ENCODE assay signal across 18 cellular contexts in the genomic region with DNA sequence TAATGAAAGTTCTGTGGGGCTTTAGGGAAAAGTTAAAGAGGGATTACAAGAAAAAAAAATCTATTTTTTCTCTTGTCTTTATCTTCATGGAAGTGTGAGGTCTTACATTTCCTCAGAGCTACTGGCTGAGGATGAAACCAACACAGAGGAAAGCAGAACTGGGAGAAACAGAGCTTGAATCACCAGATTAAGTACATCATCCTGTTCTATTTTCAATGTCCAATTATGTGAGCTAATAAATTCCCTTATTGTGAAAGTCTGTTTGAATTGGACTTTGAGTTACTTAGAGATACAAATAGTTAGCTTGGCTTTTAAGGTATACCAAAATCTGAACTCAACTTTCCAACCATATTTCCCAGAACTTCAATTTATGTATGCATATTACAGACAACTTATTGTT.
"Had no signal": no experiment of that assay in that cellular context is flagged by ENCODE, and none has a peak within 500 bp of the region (broad histone marks: within the 10 kb centered on the region; RNA-seq: fewer than 3 reads in every experiment).

No MANE protein-coding gene starts in this region.

- H3K36me3 ChIP-seq: right atrium auricular region had no signal

- H3K4me3 ChIP-seq: pancreas, psoas muscle, right atrium auricular region, tibial nerve had no signal

- H3K4me1 ChIP-seq: pancreas, tibial nerve had no signal

- H3K27me3 ChIP-seq: neutrophil, pancreas, right atrium auricular region, tibial nerve had no signal

- FAIRE-seq: endometrium, pancreas had no signal

- ATAC-seq: activated T-cell treated with anti-CD3 and anti-CD28 coated beads, Interleukin-2, amount 50 U/mL, for 4 hours; pancreas; psoas muscle; WTC11 had no signal

- H3K9me3 ChIP-seq: neutrophil, pancreas had no signal

- H3K27ac ChIP-seq: neutrophil, pancreas, psoas muscle, right atrium auricular region, tibial nerve had no signal

- DNase-seq: activated CD8-positive, alpha-beta memory T cell treated with anti-CD3 and anti-CD28 coated beads for 24 hours; activated CD8-positive, alpha-beta memory T cell treated with anti-CD3 and anti-CD28 coated beads, Interleukin-2, amount 50 U/mL, for 4 hours; activated naive CD4-positive, alpha-beta T cell treated with Interleukin-2 at 50 U/mL for 16 hours; activated naive CD8-positive, alpha-beta T cell treated with anti-CD3 and anti-CD28 coated beads for 36 hours; activated T-cell treated with anti-CD3 and anti-CD28 coated beads, Interleukin-2, amount 50 U/mL, for 4 hours; amygdala; effector CD4-positive, alpha-beta T cell; erythroblast; foreskin melanocyte; pancreas; psoas muscle; stimulated activated CD4-positive, alpha-beta T cell treated with anti-CD3 and anti-CD28 coated beads, Interleukin-12 subunit alpha, Interleukin-12 subunit beta, amount 100 ng/mL, for 4 hours; stimulated activated CD4-positive, alpha-beta T cell treated with anti-CD3 and anti-CD28 coated beads, Interleukin-1b, Interleukin-23, amount 100 ng/mL, for 48 hours had no signal
